In genomic region chr16:24646646-24646995, GRCh38 we compare ENCODE assay signal across 20 cellular contexts.
DNase-seq lines count a peak whose midpoint lies in the region; TF ChIP-seq lines count a peak whose summit lies in the region.
"Had no signal": no experiment of that assay in that cellular context is flagged by ENCODE, and none has a peak within 500 bp of the region (broad histone marks: within the 10 kb centered on the region; RNA-seq: fewer than 3 reads in every experiment).

No MANE protein-coding gene starts in this region.

- TSS peak; percentile 71 for BruUV-seq in MCF 10A (replicated peaks; lab: Mats Ljungman, UMichigan)

- TF ChIP-seq POLR2A in breast epithelium (IDR thresholded peaks at IDR 0.05) (no peak), transverse colon (IDR thresholded peaks at IDR 0.05) (no peak)

- TF ChIP-seq EP300 in transverse colon (IDR thresholded peaks at IDR 0.05; ENCODE audit: low read depth): no peak

- H3K4me1 ChIP-seq in breast epithelium (no peaks in the 10 kb centered on the region), mesodermal cell (ENCODE audit: control insufficient read depth, insufficient read depth, low read length, poor library complexity, severe bottlenecking) (no peaks in the 10 kb centered on the region), transverse colon (no peaks in the 10 kb centered on the region)
- H3K4me1 ChIP-seq: BLaER1 treated with 17β-estradiol and CSF1 and Interleukin-3, amounts not matched to agents 10 nM and 100 nM; psoas muscle; spleen had no signal

- no peaks in the 10 kb centered on the region for H3K27me3 Mint-ChIP-seq in MCF 10A (ENCODE audit: insufficient read depth, unreplicated experiment)

- no peaks in the 10 kb centered on the region for H3K36me3 Mint-ChIP-seq in MCF 10A (ENCODE audit: insufficient read depth, unreplicated experiment)
- H3K36me3 Mint-ChIP-seq: activated CD4-positive, alpha-beta memory T cell treated with anti-CD3 and anti-CD28 coated beads for 36 hours had no signal

- no peaks in the 10 kb centered on the region for H3K9me3 Mint-ChIP-seq in MCF 10A (ENCODE audit: unreplicated experiment)
- H3K9me3 Mint-ChIP-seq: activated B cell treated with CpG ODN at 0.5 μM for 24 hours; activated CD4-positive, alpha-beta memory T cell treated with anti-CD3 and anti-CD28 coated beads for 36 hours had no signal

- in situ Hi-C loops in brain microvascular endothelial cell (cut with HindIII; ENCODE audit: low pct_ligation_motif_present, low sequenced_read_pairs) (no loop called here), transverse colon (cut with MboI; ENCODE audit: low pct_ligation_motif_present in 1 of 4, low pct_unique_long_range_greater_than_20kb in 1 of 4, low sequenced_read_pairs in 3 of 4) (no loop called here)

- H3K4me1 Mint-ChIP-seq in MCF 10A (ENCODE audit: insufficient read depth, unreplicated experiment): no peaks in the 10 kb centered on the region
- H3K4me1 Mint-ChIP-seq: activated B cell treated with CpG ODN at 0.5 μM for 24 hours had no signal

- H3K4me3 Mint-ChIP-seq in MCF 10A (ENCODE audit: unreplicated experiment): no peak overlapping the region
- H3K4me3 Mint-ChIP-seq: activated B cell treated with CpG ODN at 0.5 μM for 24 hours; activated CD4-positive, alpha-beta memory T cell treated with anti-CD3 and anti-CD28 coated beads for 36 hours had no signal

- peak overlapping the region; percentile 67 for H3K27ac Mint-ChIP-seq in MCF 10A (ENCODE audit: low read depth, unreplicated experiment)
- H3K27ac Mint-ChIP-seq: activated B cell treated with CpG ODN at 0.5 μM for 24 hours; activated CD4-positive, alpha-beta memory T cell treated with anti-CD3 and anti-CD28 coated beads for 36 hours had no signal

- H3K4me3 ChIP-seq in breast epithelium (no peak overlapping the region), brain microvascular endothelial cell (ENCODE audit: low read depth, low read length) (no peak overlapping the region), mesodermal cell (ENCODE audit: extremely low read depth, insufficient read depth, low read length, poor library complexity, severe bottlenecking) (no peak overlapping the region), transverse colon (no peak overlapping the region)
- H3K4me3 ChIP-seq: BLaER1 treated with 17β-estradiol and CSF1 and Interleukin-3, amounts not matched to agents 10 nM and 100 nM; psoas muscle; spleen had no signal

- peak overlapping the region in 1 of 2 donors; percentile 40 for H3K27ac ChIP-seq in breast epithelium
- peak overlapping the region; percentile 85 for H3K27ac ChIP-seq in brain microvascular endothelial cell
- H3K27ac ChIP-seq in mesodermal cell (ENCODE audit: low read depth, low read length, severe bottlenecking): peak overlapping the region; percentile 39
- H3K27ac ChIP-seq in transverse colon: peak overlapping the region; percentile 10 to 60 (median 40)
- H3K27ac ChIP-seq: BLaER1 treated with 17β-estradiol and CSF1 and Interleukin-3, amounts not matched to agents 10 nM and 100 nM; psoas muscle; spleen had no signal

- POLR2A ChIA-PET in MCF 10A (lab: Yijun Ruan, JAX): interaction anchor here (0.6 to 2.3 kb wide), 10 partner anchors 8 to 90 kb away, joined by 3 to 13 read pairs (median 4); no protein-coding TSS in a partner anchor
- POLR2A ChIA-PET in HEK293T (lab: Yijun Ruan, JAX): interaction anchor here (1.0 kb wide), 1 partner anchor 37 kb away, joined by 3 read pairs; no protein-coding TSS in a partner anchor

- TF ChIP-seq CTCF in MCF 10A (IDR thresholded peaks at IDR 0.05; ENCODE audit: unreplicated experiment): no peak
- TF ChIP-seq CTCF in breast epithelium (IDR thresholded peaks at IDR 0.05): no peak
- no peak for TF ChIP-seq CTCF in brain microvascular endothelial cell (IDR thresholded peaks at IDR 0.05; ENCODE audit: low read depth, low read length, missing control alignments)
- no peak for TF ChIP-seq CTCF in transverse colon (IDR thresholded peaks at IDR 0.05)

- intact Hi-C loops in MCF 10A (cut with micrococcal nuclease): loop anchor here (1.0 kb wide), 2 partner anchors 23 to 55 kb away; no protein-coding TSS in a partner anchor
- intact Hi-C loops in breast epithelium (cut with DNase I; ENCODE audit: low total_unique reads): no loop called here
- intact Hi-C loops in transverse colon (cut with DNase I; ENCODE audit: low total_unique reads): no loop called here

- CTCF ChIA-PET in MCF 10A (lab: Yijun Ruan, JAX): no interaction called here
- CTCF ChIA-PET in HEK293T (lab: Yijun Ruan, JAX): no interaction called here

- DNase-seq in MCF 10A (ENCODE audit: unreplicated experiment) (no peak), breast epithelium (ENCODE audit: low spot score in 2 of 2) (no peak), brain microvascular endothelial cell (no peak), transverse colon (no peak), HEK293T (ENCODE audit: extremely low spot score) (no peak), Ammon's horn (ENCODE audit: low spot score) (no peak)
- no peak for DNase-seq in stimulated activated CD4-positive, alpha-beta T cell treated with anti-CD3 and anti-CD28 coated beads, Interleukin-1b, Interleukin-23, amount 100 ng/mL, for 48 hours
- DNase-seq: activated B cell treated with CpG ODN at 0.5 μM for 24 hours; activated CD4-positive, alpha-beta memory T cell treated with anti-CD3 and anti-CD28 coated beads for 36 hours; activated gamma-delta T cell treated with Interleukin-2 at 50 U/mL for 16 hours; central memory CD4-positive, alpha-beta T cell; KBM-7; mesendoderm; NCI-H69; psoas muscle; SIG-M5; spleen; T-helper 2 cell had no signal

- H3K9me3 ChIP-seq in breast epithelium (no peaks in the 10 kb centered on the region), mesodermal cell (ENCODE audit: control insufficient read depth, low read length) (no peaks in the 10 kb centered on the region), transverse colon (no peaks in the 10 kb centered on the region)
- H3K9me3 ChIP-seq: BLaER1 treated with 17β-estradiol and CSF1 and Interleukin-3, amounts not matched to agents 10 nM and 100 nM; psoas muscle; spleen had no signal

- WGBS in mesodermal cell (ENCODE audit: insufficient coverage in 2 of 2), 2 experiments: 86 to 100% methylated on average over 1 of the region's 2 CpGs
- 76 to 82% methylated on average over 1 to 2 of the region's 2 CpGs for WGBS in transverse colon (ENCODE audit: low coverage in 1 of 2), 2 donors

- H3K36me3 ChIP-seq in breast epithelium: no peaks in the 10 kb centered on the region
- H3K36me3 ChIP-seq in brain microvascular endothelial cell (replicated peaks): no peaks in the 10 kb centered on the region
- H3K36me3 ChIP-seq in mesodermal cell (ENCODE audit: control insufficient read depth, insufficient read depth, low read length): no peaks in the 10 kb centered on the region
- H3K36me3 ChIP-seq in transverse colon: no peaks in the 10 kb centered on the region
- H3K36me3 ChIP-seq: BLaER1 treated with 17β-estradiol and CSF1 and Interleukin-3, amounts not matched to agents 10 nM and 100 nM; spleen had no signal

- H3K27me3 ChIP-seq in breast epithelium: no peaks in the 10 kb centered on the region
- H3K27me3 ChIP-seq in brain microvascular endothelial cell (replicated peaks): no peaks in the 10 kb centered on the region
- H3K27me3 ChIP-seq in transverse colon: no peaks in the 10 kb centered on the region
- H3K27me3 ChIP-seq: BLaER1 treated with 17β-estradiol and CSF1 and Interleukin-3, amounts not matched to agents 10 nM and 100 nM had no signal

TF ChIP-seq in HEK293T, 16 proteins besides CTCF, POLR2A, EP300 and RAD21:
- TF ChIP-seq FOXM1 (IDR thresholded peaks at IDR 0.05; ENCODE audit: borderline replicate concordance) (no peak), CTBP1 (IDR thresholded peaks at IDR 0.05; ENCODE audit: borderline replicate concordance) (no peak), ELF4 (IDR thresholded peaks at IDR 0.05) (no peak), ARNT (IDR thresholded peaks at IDR 0.05) (no peak), FOXK2 (IDR thresholded peaks at IDR 0.05) (no peak), TARDBP (IDR thresholded peaks at IDR 0.05) (no peak), NFRKB (IDR thresholded peaks at IDR 0.05) (no peak), PKNOX1 (IDR thresholded peaks at IDR 0.05) (no peak), FOXA1 (IDR thresholded peaks at IDR 0.05) (no peak)
